Comparison of ENCODE assay signal across 14 cellular contexts in genomic region chr11:73969991-73970800, GRCh38. TPM values are rescaled to one million over a fixed set of nuclear protein-coding genes. Genes with fewer than 3 reads are reported as not detected.
DNase-seq lines count a peak whose midpoint lies in the region; ATAC-seq and TF ChIP-seq lines count a peak whose summit lies in the region.
"Had no signal": no experiment of that assay in that cellular context is flagged by ENCODE, and none has a peak within 500 bp of the region (broad histone marks: within the 10 kb centered on the region; RNA-seq: fewer than 3 reads in every experiment).

No MANE protein-coding gene starts in this region.

- DNase-seq in NCI-H1092 treated with DMSO at 0.1 percent for 48 hours (lab: John Stamatoyannopoulos, UW) (peak; percentile 18), NCI-H1092 (lab: John Stamatoyannopoulos, UW) (no peak), Karpas-422 (peak; percentile 63), nephron progenitor cell (no peak), osteocyte (ENCODE audit: extremely low spot score, unreplicated experiment) (no peak), ACHN (no peak)
- no peak for DNase-seq in activated T-helper 1 cell treated with anti-CD3 and anti-CD28 coated beads, Interleukin-12 subunit alpha, Interleukin-12 subunit beta, Interleukin-2, Interleukin-4 antibody, amounts not matched to agents 30 ng/mL and 10 ng/mL and 1 ng/mL, durations not matched to agents 14 hours and 24 hours and 36 hours (ENCODE audit: low spot score)
- peak; percentile 47 for DNase-seq in natural killer cell treated with Interleukin-12 subunit alpha and Interleukin-12 subunit beta and Interleukin-15 and Interleukin-18, amount 100 ng/mL, for 72 hours (ENCODE audit: low spot score)
- DNase-seq: hippocampal formation, NCI-H2171 had no signal

- in situ Hi-C loops in ACHN (cut with HindIII; ENCODE audit: low pct_ligation_motif_present, low pct_unique_long_range_greater_than_20kb, low sequenced_read_pairs) = no loop called here

- no peaks in the 10 kb centered on the region for H3K9me3 ChIP-seq in Karpas-422 (ENCODE audit: low read length)
- H3K9me3 ChIP-seq: ascending aorta had no signal

- H3K9me2 ChIP-seq in Karpas-422 (replicated peaks; ENCODE audit: insufficient read depth, low read length) = no peaks in the 10 kb centered on the region

- no peak for TF ChIP-seq CTCF in nephron progenitor cell (IDR thresholded peaks at IDR 0.05)
- no peak for TF ChIP-seq CTCF in osteocyte (IDR thresholded peaks at IDR 0.05)

- peaks cover 70% of the 10 kb centered on the region for H3K4me1 Mint-ChIP-seq in activated T-helper 1 cell treated with anti-CD3 and anti-CD28 coated beads, Interleukin-12 subunit alpha, Interleukin-12 subunit beta, Interleukin-2, Interleukin-4 antibody, amounts not matched to agents 30 ng/mL and 10 ng/mL and 1 ng/mL, durations not matched to agents 14 hours and 24 hours and 36 hours (ENCODE audit: low read depth)
- peaks cover 45 to 53% of the 10 kb centered on the region in 2 donors for H3K4me1 Mint-ChIP-seq in natural killer cell treated with Interleukin-12 subunit alpha and Interleukin-12 subunit beta and Interleukin-15 and Interleukin-18, amount 100 ng/mL, for 72 hours (ENCODE audit: low read depth in 2 of 2)
- H3K4me1 Mint-ChIP-seq in nephron progenitor cell (peaks cover 7% of the 10 kb centered on the region), osteocyte (ENCODE audit: unreplicated experiment) (peaks cover 21% of the 10 kb centered on the region)

- no peak overlapping the region for H3K4me3 ChIP-seq in Karpas-422 (ENCODE audit: low read length)
- H3K4me3 ChIP-seq: ascending aorta had no signal

- ATAC-seq in natural killer cell treated with Interleukin-12 subunit alpha and Interleukin-12 subunit beta and Interleukin-15 and Interleukin-18, amount 100 ng/mL, for 72 hours = peak; percentile 45

- H3K27ac Mint-ChIP-seq in activated T-helper 1 cell treated with anti-CD3 and anti-CD28 coated beads, Interleukin-12 subunit alpha, Interleukin-12 subunit beta, Interleukin-2, Interleukin-4 antibody, amounts not matched to agents 30 ng/mL and 10 ng/mL and 1 ng/mL, durations not matched to agents 14 hours and 24 hours and 36 hours = peak overlapping the region; percentile 64
- H3K27ac Mint-ChIP-seq in natural killer cell treated with Interleukin-12 subunit alpha and Interleukin-12 subunit beta and Interleukin-15 and Interleukin-18, amount 100 ng/mL, for 72 hours = peak overlapping the region; percentile 95 to 97
- no peak overlapping the region for H3K27ac Mint-ChIP-seq in nephron progenitor cell
- no peak overlapping the region for H3K27ac Mint-ChIP-seq in osteocyte (ENCODE audit: unreplicated experiment)

- H3K27me3 ChIP-seq in Karpas-422 (ENCODE audit: low read length) = no peaks in the 10 kb centered on the region
- H3K27me3 ChIP-seq: ascending aorta had no signal

- H3K4me1 ChIP-seq in Karpas-422 (ENCODE audit: low read length) = peaks cover 43% of the 10 kb centered on the region
- H3K4me1 ChIP-seq: ascending aorta had no signal

- peak overlapping the region; percentile 24; the same call in 1 of the 2 replicates for H3K27ac ChIP-seq in Karpas-422 (ENCODE audit: low read length)
- H3K27ac ChIP-seq: ascending aorta had no signal

- peaks cover 25% of the 10 kb centered on the region; the same call in 1 of the 2 replicates for H4K20me1 ChIP-seq in Karpas-422 (ENCODE audit: insufficient read depth, low read depth, low read length)

- peaks cover 20% of the 10 kb centered on the region for H3K36me3 Mint-ChIP-seq in activated T-helper 1 cell treated with anti-CD3 and anti-CD28 coated beads, Interleukin-12 subunit alpha, Interleukin-12 subunit beta, Interleukin-2, Interleukin-4 antibody, amounts not matched to agents 30 ng/mL and 10 ng/mL and 1 ng/mL, durations not matched to agents 14 hours and 24 hours and 36 hours (ENCODE audit: low read depth)
- H3K36me3 Mint-ChIP-seq in natural killer cell treated with Interleukin-12 subunit alpha and Interleukin-12 subunit beta and Interleukin-15 and Interleukin-18, amount 100 ng/mL, for 72 hours = peaks cover 8% of the 10 kb centered on the region
- peaks cover 9% of the 10 kb centered on the region for H3K36me3 Mint-ChIP-seq in nephron progenitor cell (ENCODE audit: low read depth)
- H3K36me3 Mint-ChIP-seq in osteocyte (ENCODE audit: unreplicated experiment) = peaks cover 7% of the 10 kb centered on the region

- no peak overlapping the region for H3K9ac ChIP-seq in Karpas-422 (ENCODE audit: low read length)

- no peak overlapping the region for H3K4me2 ChIP-seq in Karpas-422 (ENCODE audit: low read depth, low read length, poor library complexity, severe bottlenecking)

- no peaks in the 10 kb centered on the region for H3K79me2 ChIP-seq in Karpas-422 (ENCODE audit: low read length)

- no peak overlapping the region for H3K4me3 Mint-ChIP-seq in activated T-helper 1 cell treated with anti-CD3 and anti-CD28 coated beads, Interleukin-12 subunit alpha, Interleukin-12 subunit beta, Interleukin-2, Interleukin-4 antibody, amounts not matched to agents 30 ng/mL and 10 ng/mL and 1 ng/mL, durations not matched to agents 14 hours and 24 hours and 36 hours
- no peak overlapping the region for H3K4me3 Mint-ChIP-seq in natural killer cell treated with Interleukin-12 subunit alpha and Interleukin-12 subunit beta and Interleukin-15 and Interleukin-18, amount 100 ng/mL, for 72 hours
- no peak overlapping the region for H3K4me3 Mint-ChIP-seq in nephron progenitor cell
- no peak overlapping the region for H3K4me3 Mint-ChIP-seq in osteocyte (ENCODE audit: unreplicated experiment)

- no peak overlapping the region for H2AFZ ChIP-seq in Karpas-422 (ENCODE audit: low read length)

- no peaks in the 10 kb centered on the region for H3K9me3 Mint-ChIP-seq in activated T-helper 1 cell treated with anti-CD3 and anti-CD28 coated beads, Interleukin-12 subunit alpha, Interleukin-12 subunit beta, Interleukin-2, Interleukin-4 antibody, amounts not matched to agents 30 ng/mL and 10 ng/mL and 1 ng/mL, durations not matched to agents 14 hours and 24 hours and 36 hours
- H3K9me3 Mint-ChIP-seq in natural killer cell treated with Interleukin-12 subunit alpha and Interleukin-12 subunit beta and Interleukin-15 and Interleukin-18, amount 100 ng/mL, for 72 hours = no peaks in the 10 kb centered on the region
- H3K9me3 Mint-ChIP-seq in nephron progenitor cell (no peaks in the 10 kb centered on the region), osteocyte (ENCODE audit: unreplicated experiment) (no peaks in the 10 kb centered on the region)

- H3K27me3 Mint-ChIP-seq in activated T-helper 1 cell treated with anti-CD3 and anti-CD28 coated beads, Interleukin-12 subunit alpha, Interleukin-12 subunit beta, Interleukin-2, Interleukin-4 antibody, amounts not matched to agents 30 ng/mL and 10 ng/mL and 1 ng/mL, durations not matched to agents 14 hours and 24 hours and 36 hours (ENCODE audit: insufficient read depth) = no peaks in the 10 kb centered on the region
- H3K27me3 Mint-ChIP-seq in natural killer cell treated with Interleukin-12 subunit alpha and Interleukin-12 subunit beta and Interleukin-15 and Interleukin-18, amount 100 ng/mL, for 72 hours = no peaks in the 10 kb centered on the region
- peaks cover 10% of the 10 kb centered on the region for H3K27me3 Mint-ChIP-seq in nephron progenitor cell (ENCODE audit: low read depth, poor library complexity)
- H3K27me3 Mint-ChIP-seq in osteocyte (ENCODE audit: unreplicated experiment) = no peaks in the 10 kb centered on the region

- intact Hi-C loops in activated T-helper 1 cell treated with anti-CD3 and anti-CD28 coated beads, Interleukin-12 subunit alpha, Interleukin-12 subunit beta, Interleukin-2, Interleukin-4 antibody, amounts not matched to agents 30 ng/mL and 10 ng/mL and 1 ng/mL, durations not matched to agents 14 hours and 24 hours and 36 hours (cut with micrococcal nuclease) = no loop called here

- peaks cover 12% of the 10 kb centered on the region for H3K36me3 ChIP-seq in Karpas-422 (ENCODE audit: insufficient read depth, low read length)

RNA-seq across cellular contexts. Expression of gene UCP2, which starts 12.4 kb away (rescaled TPM):
- total RNA-seq in Karpas-422 (2014; rRNA removed; shearing (Covaris generic); ENCODE audit: low replicate concordance) = 189 and 274 TPM in 2 replicates
- 821 and 858 TPM in 2 replicates for total RNA-seq in activated T-helper 1 cell treated with anti-CD3 and anti-CD28 coated beads, Interleukin-12 subunit alpha, Interleukin-12 subunit beta, Interleukin-2, Interleukin-4 antibody, amounts not matched to agents 30 ng/mL and 10 ng/mL and 1 ng/mL, durations not matched to agents 14 hours and 24 hours and 36 hours
- 100 to 1,000 TPM; 333 to 668 TPM for total RNA-seq in natural killer cell treated with Interleukin-12 subunit alpha and Interleukin-12 subunit beta and Interleukin-15 and Interleukin-18, amount 100 ng/mL, for 72 hours
- 26.4 and 31.8 TPM in 2 replicates for total RNA-seq in osteocyte
- total RNA-seq: HT1080 had no signal

RNA-seq across cellular contexts. Expression of gene DNAJB13, which starts 19.4 kb away (rescaled TPM):
- total RNA-seq in Karpas-422 (2014; rRNA removed; shearing (Covaris generic); ENCODE audit: low replicate concordance) = 0.22 TPM in 1 of 2 replicates, not detected in the other
- total RNA-seq in activated T-helper 1 cell treated with anti-CD3 and anti-CD28 coated beads, Interleukin-12 subunit alpha, Interleukin-12 subunit beta, Interleukin-2, Interleukin-4 antibody, amounts not matched to agents 30 ng/mL and 10 ng/mL and 1 ng/mL, durations not matched to agents 14 hours and 24 hours and 36 hours = 0.29 and 0.64 TPM in 2 replicates
- total RNA-seq in natural killer cell treated with Interleukin-12 subunit alpha and Interleukin-12 subunit beta and Interleukin-15 and Interleukin-18, amount 100 ng/mL, for 72 hours = under 1 TPM in 1 of 2 donors, not detected in 1; 0.47 TPM
- total RNA-seq in osteocyte = not detected in 2 replicates
- total RNA-seq: ascending aorta, Daoy, mononuclear cell had no signal

RNA-seq across cellular contexts. Expression of gene UCP3, which starts 38.7 kb away (rescaled TPM):
- total RNA-seq in Karpas-422 (2014; rRNA removed; shearing (Covaris generic); ENCODE audit: low replicate concordance) = 3.0 and 4.0 TPM in 2 replicates
- 4.1 and 4.8 TPM in 2 replicates for total RNA-seq in activated T-helper 1 cell treated with anti-CD3 and anti-CD28 coated beads, Interleukin-12 subunit alpha, Interleukin-12 subunit beta, Interleukin-2, Interleukin-4 antibody, amounts not matched to agents 30 ng/mL and 10 ng/mL and 1 ng/mL, durations not matched to agents 14 hours and 24 hours and 36 hours
- 1 to 10 TPM; 5.2 to 7.2 TPM for total RNA-seq in natural killer cell treated with Interleukin-12 subunit alpha and Interleukin-12 subunit beta and Interleukin-15 and Interleukin-18, amount 100 ng/mL, for 72 hours
- 1.0 and 1.8 TPM in 2 replicates for total RNA-seq in osteocyte
- total RNA-seq: ascending aorta had no signal

Comparison
In these comparisons a context has a peak if more than half of its experiments do, and no peak if none do; other contexts are left out.
1. DNase-seq: peak in NCI-H1092 treated with DMSO at 0.1 percent for 48 hours (single experiment), Karpas-422 (single experiment) and natural killer cell treated with Interleukin-12 subunit alpha and Interleukin-12 subunit beta and Interleukin-15 and Interleukin-18, amount 100 ng/mL, for 72 hours (single experiment); none in NCI-H1092 (single experiment), activated T-helper 1 cell treated with anti-CD3 and anti-CD28 coated beads, Interleukin-12 subunit alpha, Interleukin-12 subunit beta, Interleukin-2, Interleukin-4 antibody, amounts not matched to agents 30 ng/mL and 10 ng/mL and 1 ng/mL, durations not matched to agents 14 hours and 24 hours and 36 hours (single experiment), nephron progenitor cell (single experiment), osteocyte (single experiment) and ACHN (single experiment).
2. H3K27ac Mint-ChIP-seq: peak in activated T-helper 1 cell treated with anti-CD3 and anti-CD28 coated beads, Interleukin-12 subunit alpha, Interleukin-12 subunit beta, Interleukin-2, Interleukin-4 antibody, amounts not matched to agents 30 ng/mL and 10 ng/mL and 1 ng/mL, durations not matched to agents 14 hours and 24 hours and 36 hours (single experiment) and natural killer cell treated with Interleukin-12 subunit alpha and Interleukin-12 subunit beta and Interleukin-15 and Interleukin-18, amount 100 ng/mL, for 72 hours (2 of 2); none in nephron progenitor cell (single experiment) and osteocyte (single experiment).